ENCODE assay signal across 1 cellular context in genomic region chr4:188016754-188017153, GRCh38.
TF ChIP-seq lines count a peak whose summit lies in the region.

No MANE protein-coding gene starts in this region.

TF ChIP-seq in H1, 55 proteins besides CTCF, POLR2A, EP300 and RAD21 (continued from another document):
- TF ChIP-seq CHD7 (IDR thresholded peaks at IDR 0.05; ENCODE audit: insufficient replicate concordance, low read length) (no peak), RXRA (IDR thresholded peaks at IDR 0.05; ENCODE audit: insufficient read depth, low read depth, low read length) (no peak), POLR2AphosphoS5 (IDR thresholded peaks at IDR 0.05; ENCODE audit: low read depth, low read length) (peak; percentile 62), POU5F1 (IDR thresholded peaks at IDR 0.05; ENCODE audit: low read depth, low read length) (no peak), BACH1 (IDR thresholded peaks at IDR 0.05; ENCODE audit: low read length) (no peak), RNF2 (IDR thresholded peaks at IDR 0.05; ENCODE audit: borderline replicate concordance, low read depth, low read length, missing control alignments, poor library complexity, severe bottlenecking) (no peak), CHD2 (IDR thresholded peaks at IDR 0.05; ENCODE audit: low read length) (peak; percentile 17; the same call in 1 of the 2 replicates), SP4 (IDR thresholded peaks at IDR 0.05; ENCODE audit: low read length) (no peak)
- TF ChIP-seq, protein P1, sequence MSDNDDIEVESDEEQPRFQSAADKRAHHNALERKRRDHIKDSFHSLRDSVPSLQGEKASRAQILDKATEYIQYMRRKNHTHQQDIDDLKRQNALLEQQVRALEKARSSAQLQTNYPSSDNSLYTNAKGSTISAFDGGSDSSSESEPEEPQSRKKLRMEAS (IDR thresholded peaks at IDR 0.05): no peak
- TF ChIP-seq, protein P2, sequence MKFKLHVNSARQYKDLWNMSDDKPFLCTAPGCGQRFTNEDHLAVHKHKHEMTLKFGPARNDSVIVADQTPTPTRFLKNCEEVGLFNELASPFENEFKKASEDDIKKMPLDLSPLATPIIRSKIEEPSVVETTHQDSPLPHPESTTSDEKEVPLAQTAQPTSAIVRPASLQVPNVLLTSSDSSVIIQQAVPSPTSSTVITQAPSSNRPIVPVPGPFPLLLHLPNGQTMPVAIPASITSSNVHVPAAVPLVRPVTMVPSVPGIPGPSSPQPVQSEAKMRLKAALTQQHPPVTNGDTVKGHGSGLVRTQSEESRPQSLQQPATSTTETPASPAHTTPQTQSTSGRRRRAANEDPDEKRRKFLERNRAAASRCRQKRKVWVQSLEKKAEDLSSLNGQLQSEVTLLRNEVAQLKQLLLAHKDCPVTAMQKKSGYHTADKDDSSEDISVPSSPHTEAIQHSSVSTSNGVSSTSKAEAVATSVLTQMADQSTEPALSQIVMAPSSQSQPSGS (IDR thresholded peaks at IDR 0.05; ENCODE audit: low read length): no peak
